ENCODE assay signal across 8 cellular contexts in the genomic region with DNA sequence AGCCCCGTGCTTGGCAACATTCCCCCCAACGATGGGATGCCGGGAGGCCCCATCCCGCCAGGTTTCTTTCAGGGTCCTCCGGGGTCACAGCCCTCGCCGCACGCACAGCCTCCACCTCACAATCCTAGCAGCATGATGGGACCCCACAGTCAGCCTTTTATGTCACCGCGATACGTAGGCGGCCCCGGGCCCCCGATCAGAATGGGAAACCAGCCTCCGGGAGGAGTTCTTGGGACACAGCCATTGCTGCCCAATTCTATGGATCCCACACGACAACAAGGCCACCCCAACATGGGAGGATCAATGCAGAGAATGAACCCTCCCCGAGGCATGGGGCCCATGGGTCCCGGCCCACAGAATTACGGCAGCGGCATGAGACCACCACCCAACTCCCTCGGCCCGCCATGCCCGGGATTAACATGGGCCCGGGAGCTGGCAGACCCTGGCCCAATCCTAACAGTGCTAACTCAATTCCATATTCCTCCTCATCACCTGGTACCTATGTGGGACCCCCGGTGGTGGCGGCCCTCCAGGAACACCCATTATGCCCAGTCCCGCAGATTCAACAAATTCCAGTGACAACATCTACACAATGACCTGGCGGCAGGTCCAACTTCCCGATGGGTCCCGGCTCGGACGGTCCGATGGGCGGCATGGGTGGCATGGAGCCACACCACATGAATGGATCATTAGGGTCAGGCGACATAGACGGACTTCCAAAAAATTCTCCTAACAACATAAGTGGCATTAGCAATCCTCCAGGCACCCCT.
DNase-seq lines count a peak whose midpoint lies in the region; ATAC-seq and TF ChIP-seq lines count a peak whose summit lies in the region.
"Not testable (repeated sequence)": the region's sequence is repeated elsewhere in the genome, so short reads cannot be mapped to it uniquely, and the experiment has no call there.

No MANE protein-coding gene starts in this region.

- DNase-seq in T-helper 17 cell; activated naive CD8-positive, alpha-beta T cell treated with anti-CD3 and anti-CD28 coated beads, Interleukin-2, amount 10 ng/mL, durations not matched to agents 7 days and 5 days; natural killer cell treated with Interleukin-12 subunit alpha and Interleukin-12 subunit beta and Interleukin-15 and Interleukin-18, amount 100 ng/mL, for 72 hours (ENCODE audit: low spot score); skeletal muscle cell (ENCODE audit: low read depth); vagina (ENCODE audit: extremely low spot score in 2 of 2): not testable (repeated sequence)

- not testable (repeated sequence) for H3K36me3 Mint-ChIP-seq in T-helper 17 cell (ENCODE audit: low read depth); activated naive CD8-positive, alpha-beta T cell treated with anti-CD3 and anti-CD28 coated beads, Interleukin-2, amount 10 ng/mL, durations not matched to agents 7 days and 5 days; natural killer cell treated with Interleukin-12 subunit alpha and Interleukin-12 subunit beta and Interleukin-15 and Interleukin-18, amount 100 ng/mL, for 72 hours

- not testable (repeated sequence) for ATAC-seq in T-helper 17 cell; activated naive CD8-positive, alpha-beta T cell treated with anti-CD3 and anti-CD28 coated beads, Interleukin-2, amount 10 ng/mL, durations not matched to agents 7 days and 5 days (ENCODE audit: low read depth); natural killer cell treated with Interleukin-12 subunit alpha and Interleukin-12 subunit beta and Interleukin-15 and Interleukin-18, amount 100 ng/mL, for 72 hours

- peak overlapping the region; percentile 65; the same call in 1 of the 2 replicates for H3K9ac ChIP-seq in ES-I3 (ENCODE audit: low read depth, low read length)
- peak overlapping the region; percentile 14 for H3K9ac ChIP-seq in endocrine pancreas (ENCODE audit: control insufficient read depth, insufficient read depth, low read length)

- H3K27ac Mint-ChIP-seq in T-helper 17 cell; activated naive CD8-positive, alpha-beta T cell treated with anti-CD3 and anti-CD28 coated beads, Interleukin-2, amount 10 ng/mL, durations not matched to agents 7 days and 5 days; natural killer cell treated with Interleukin-12 subunit alpha and Interleukin-12 subunit beta and Interleukin-15 and Interleukin-18, amount 100 ng/mL, for 72 hours: not testable (repeated sequence)

- not testable (repeated sequence) for H3K4me1 Mint-ChIP-seq in T-helper 17 cell; activated naive CD8-positive, alpha-beta T cell treated with anti-CD3 and anti-CD28 coated beads, Interleukin-2, amount 10 ng/mL, durations not matched to agents 7 days and 5 days; natural killer cell treated with Interleukin-12 subunit alpha and Interleukin-12 subunit beta and Interleukin-15 and Interleukin-18, amount 100 ng/mL, for 72 hours (ENCODE audit: low read depth in 2 of 2)

- not testable (repeated sequence) for H3K4me3 ChIP-seq in endocrine pancreas (ENCODE audit: control insufficient read depth, insufficient read depth, low read length)
- H3K4me3 ChIP-seq in iPS-18c (ENCODE audit: insufficient read depth, low read depth, low read length) (peak overlapping the region; percentile 68), skeletal muscle cell (ENCODE audit: low read depth, low read length) (peak overlapping the region; percentile 45), vagina (peak overlapping the region; percentile 32 to 51)

- H3K9me3 Mint-ChIP-seq in activated naive CD8-positive, alpha-beta T cell treated with anti-CD3 and anti-CD28 coated beads, Interleukin-2, amount 10 ng/mL, durations not matched to agents 7 days and 5 days; natural killer cell treated with Interleukin-12 subunit alpha and Interleukin-12 subunit beta and Interleukin-15 and Interleukin-18, amount 100 ng/mL, for 72 hours: not testable (repeated sequence)

- not testable (repeated sequence) for H3K9me3 ChIP-seq in ES-I3 (ENCODE audit: control insufficient read depth, insufficient read depth, low read length); T-helper 17 cell (ENCODE audit: control insufficient read depth, low read length, poor library complexity, severe bottlenecking); endocrine pancreas (ENCODE audit: control insufficient read depth, low read length); iPS-18c (ENCODE audit: control insufficient read depth, insufficient read depth, low read length); vagina

- H3K27me3 ChIP-seq in endocrine pancreas (ENCODE audit: control insufficient read depth, insufficient read depth, low read length); vagina: not testable (repeated sequence)

- intact Hi-C loops in vagina (cut with DNase I) = not testable (repeated sequence)

- TF ChIP-seq POLR2A in vagina (IDR thresholded peaks at IDR 0.05) = not testable (repeated sequence)

- peak overlapping the region; percentile 60 for H3K4me3 Mint-ChIP-seq in T-helper 17 cell
- peak overlapping the region; percentile 41 for H3K4me3 Mint-ChIP-seq in activated naive CD8-positive, alpha-beta T cell treated with anti-CD3 and anti-CD28 coated beads, Interleukin-2, amount 10 ng/mL, durations not matched to agents 7 days and 5 days
- peak overlapping the region; percentile 30 for H3K4me3 Mint-ChIP-seq in natural killer cell treated with Interleukin-12 subunit alpha and Interleukin-12 subunit beta and Interleukin-15 and Interleukin-18, amount 100 ng/mL, for 72 hours

- not testable (repeated sequence) for TF ChIP-seq CTCF in vagina (IDR thresholded peaks at IDR 0.05)

- POLR2A ChIA-PET in activated naive CD8-positive, alpha-beta T cell treated with anti-CD3 and anti-CD28 coated beads, Interleukin-2, amount 10 ng/mL, durations not matched to agents 7 days and 5 days (lab: Charles Lee) = not testable (repeated sequence)

- not testable (repeated sequence) for H3K36me3 ChIP-seq in ES-I3 (ENCODE audit: insufficient read depth, low read length); endocrine pancreas (ENCODE audit: control insufficient read depth, insufficient read depth, low read length); vagina

- not testable (repeated sequence) for H3K27ac ChIP-seq in vagina

- peaks cover 57% of the 10 kb centered on the region for H3K27me3 Mint-ChIP-seq in T-helper 17 cell
- peaks cover 61% of the 10 kb centered on the region for H3K27me3 Mint-ChIP-seq in activated naive CD8-positive, alpha-beta T cell treated with anti-CD3 and anti-CD28 coated beads, Interleukin-2, amount 10 ng/mL, durations not matched to agents 7 days and 5 days
- peaks cover 33 to 49% of the 10 kb centered on the region in 2 donors for H3K27me3 Mint-ChIP-seq in natural killer cell treated with Interleukin-12 subunit alpha and Interleukin-12 subunit beta and Interleukin-15 and Interleukin-18, amount 100 ng/mL, for 72 hours

- not testable (repeated sequence) for H3K4me1 ChIP-seq in ES-I3 (ENCODE audit: insufficient read depth, low read length); endocrine pancreas (ENCODE audit: control insufficient read depth, insufficient read depth, low read length); vagina
